8 cellular contexts compared by ENCODE assay signal in genomic region chr6:15249371-15250019, GRCh38. TPM values are rescaled to one million over a fixed set of nuclear protein-coding genes. Genes with fewer than 3 reads are reported as not detected.
DNase-seq lines count a peak whose midpoint lies in the region; ATAC-seq and TF ChIP-seq lines count a peak whose summit lies in the region.

No MANE protein-coding gene starts in this region.

- peaks cover 50% of the 10 kb centered on the region for H3K4me1 Mint-ChIP-seq in activated CD8-positive, alpha-beta memory T cell treated with anti-CD3 and anti-CD28 coated beads, Interleukin-2, amount 10 ng/mL, durations not matched to agents 7 days and 5 days

- CTCF ChIA-PET in activated CD8-positive, alpha-beta memory T cell treated with anti-CD3 and anti-CD28 coated beads, Interleukin-2, amount 10 ng/mL, durations not matched to agents 7 days and 5 days (lab: Charles Lee) = interaction anchor here (1.0 to 2.3 kb wide), 6 partner anchors 51 to 190 kb away, joined by 3 to 13 read pairs (median 5); no protein-coding TSS in a partner anchor

- H3K9me3 Mint-ChIP-seq in activated CD8-positive, alpha-beta memory T cell treated with anti-CD3 and anti-CD28 coated beads, Interleukin-2, amount 10 ng/mL, durations not matched to agents 7 days and 5 days (ENCODE audit: low read depth) = no peaks in the 10 kb centered on the region

- H3K4me3 Mint-ChIP-seq in activated CD8-positive, alpha-beta memory T cell treated with anti-CD3 and anti-CD28 coated beads, Interleukin-2, amount 10 ng/mL, durations not matched to agents 7 days and 5 days = peak overlapping the region; percentile 96

- TF ChIP-seq CTCF in kidney epithelial cell (IDR thresholded peaks at IDR 0.05; ENCODE audit: insufficient read depth, low read length, poor library complexity, severe bottlenecking) = no peak

- H3K4me3 ChIP-seq in adipocyte (ENCODE audit: low read length) (peak overlapping the region; percentile 93), kidney epithelial cell (ENCODE audit: low read depth, low read length) (peak overlapping the region; percentile 93), thymus (ENCODE audit: low read length) (peak overlapping the region; percentile 81)

- ATAC-seq in activated CD8-positive, alpha-beta memory T cell treated with anti-CD3 and anti-CD28 coated beads, Interleukin-2, amount 10 ng/mL, durations not matched to agents 7 days and 5 days = no peak

- no peaks in the 10 kb centered on the region for H3K27me3 Mint-ChIP-seq in activated CD8-positive, alpha-beta memory T cell treated with anti-CD3 and anti-CD28 coated beads, Interleukin-2, amount 10 ng/mL, durations not matched to agents 7 days and 5 days

- H3K27ac Mint-ChIP-seq in activated CD8-positive, alpha-beta memory T cell treated with anti-CD3 and anti-CD28 coated beads, Interleukin-2, amount 10 ng/mL, durations not matched to agents 7 days and 5 days = peak overlapping the region; percentile 99

- H3K9me3 ChIP-seq in adipocyte (ENCODE audit: control insufficient read depth, low read length) (no peaks in the 10 kb centered on the region), thymus (ENCODE audit: control insufficient read depth) (no peaks in the 10 kb centered on the region)

- peak overlapping the region; percentile 91 for H3K27ac ChIP-seq in thymus (ENCODE audit: low read depth)

- H3K36me3 ChIP-seq in adipocyte (ENCODE audit: control insufficient read depth, insufficient read depth, low read length, severe bottlenecking) = no peaks in the 10 kb centered on the region
- H3K36me3 ChIP-seq in kidney epithelial cell (ENCODE audit: control insufficient read depth, insufficient read depth, low read length) = no peaks in the 10 kb centered on the region
- H3K36me3 ChIP-seq in thymus (ENCODE audit: control insufficient read depth, insufficient read depth) = no peaks in the 10 kb centered on the region

- H3K4me1 ChIP-seq in adipocyte (ENCODE audit: control insufficient read depth, insufficient read depth, low read length) (peaks cover 31% of the 10 kb centered on the region), thymus (ENCODE audit: control insufficient read depth, insufficient read depth, low read length) (peaks cover 19% of the 10 kb centered on the region)

- peaks cover 29% of the 10 kb centered on the region for H3K36me3 Mint-ChIP-seq in activated CD8-positive, alpha-beta memory T cell treated with anti-CD3 and anti-CD28 coated beads, Interleukin-2, amount 10 ng/mL, durations not matched to agents 7 days and 5 days

- peak overlapping the region; percentile 72 for H3K9ac ChIP-seq in adipocyte (ENCODE audit: low read length)

- DNase-seq in activated CD8-positive, alpha-beta memory T cell treated with anti-CD3 and anti-CD28 coated beads, Interleukin-2, amount 10 ng/mL, durations not matched to agents 7 days and 5 days = no peak
- no peak for DNase-seq in activated CD8-positive, alpha-beta memory T cell treated with anti-CD3 and anti-CD28 coated beads, Interleukin-2, amount 50 U/mL, for 48 hours
- DNase-seq in adipocyte (ENCODE audit: low read depth) (peak; percentile 58), kidney epithelial cell (ENCODE audit: low read depth) (no peak), NCI-H2107 (lab: John Stamatoyannopoulos, UW) (no peak), NCI-H1092 treated with DMSO at 0.1 percent for 48 hours (lab: John Stamatoyannopoulos, UW) (no peak), NCI-H2081 (lab: John Stamatoyannopoulos, UW) (no peak)

- no peaks in the 10 kb centered on the region for H3K27me3 ChIP-seq in adipocyte (replicated peaks; ENCODE audit: control insufficient read depth, insufficient read depth, low read length)
- H3K27me3 ChIP-seq in kidney epithelial cell (ENCODE audit: control insufficient read depth, insufficient read depth, low read length) = no peaks in the 10 kb centered on the region
- H3K27me3 ChIP-seq in thymus (ENCODE audit: control insufficient read depth, insufficient read depth) = no peaks in the 10 kb centered on the region

- WGBS in thymus = 33% methylated on average over 9 of the region's 9 CpGs

RNA-seq across cellular contexts. Expression of gene JARID2, which starts 3.6 kb away (rescaled TPM):
- 10 to 100 TPM; 30.0 to 42.4 TPM for total RNA-seq in activated CD8-positive, alpha-beta memory T cell treated with anti-CD3 and anti-CD28 coated beads, Interleukin-2, amount 10 ng/mL, durations not matched to agents 7 days and 5 days
- total RNA-seq in kidney epithelial cell = 13.1 and 15.2 TPM in 2 replicates
- 15.8 TPM for polyA plus RNA-seq in thymus
